ENCODE assay signal across 1 cellular context in the genomic region with DNA sequence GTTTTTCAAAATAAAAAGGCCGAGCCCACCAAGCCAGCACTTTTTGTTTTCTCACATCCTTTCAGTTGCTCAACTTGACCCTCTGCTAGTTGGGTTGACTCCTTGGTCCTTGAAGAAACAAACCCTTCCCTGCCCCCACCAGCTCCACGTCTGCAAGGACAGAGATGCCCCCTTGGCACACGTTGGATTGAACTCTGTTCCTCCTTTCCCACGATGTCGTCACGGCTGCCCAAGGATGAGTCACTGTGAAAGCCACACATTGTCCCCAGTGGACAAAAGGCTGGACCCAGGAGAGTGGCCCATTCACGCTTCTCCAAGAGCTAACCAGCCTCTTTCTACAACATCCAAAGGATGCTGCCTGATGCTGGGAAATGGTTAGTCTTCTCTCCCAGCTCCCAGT.
TF ChIP-seq lines count a peak whose summit lies in the region.

No MANE protein-coding gene starts in this region.

TF ChIP-seq in HepG2, 621 proteins besides CTCF, POLR2A, EP300 and RAD21 (continued from another document and continues in another):
- TF ChIP-seq, protein P1, sequence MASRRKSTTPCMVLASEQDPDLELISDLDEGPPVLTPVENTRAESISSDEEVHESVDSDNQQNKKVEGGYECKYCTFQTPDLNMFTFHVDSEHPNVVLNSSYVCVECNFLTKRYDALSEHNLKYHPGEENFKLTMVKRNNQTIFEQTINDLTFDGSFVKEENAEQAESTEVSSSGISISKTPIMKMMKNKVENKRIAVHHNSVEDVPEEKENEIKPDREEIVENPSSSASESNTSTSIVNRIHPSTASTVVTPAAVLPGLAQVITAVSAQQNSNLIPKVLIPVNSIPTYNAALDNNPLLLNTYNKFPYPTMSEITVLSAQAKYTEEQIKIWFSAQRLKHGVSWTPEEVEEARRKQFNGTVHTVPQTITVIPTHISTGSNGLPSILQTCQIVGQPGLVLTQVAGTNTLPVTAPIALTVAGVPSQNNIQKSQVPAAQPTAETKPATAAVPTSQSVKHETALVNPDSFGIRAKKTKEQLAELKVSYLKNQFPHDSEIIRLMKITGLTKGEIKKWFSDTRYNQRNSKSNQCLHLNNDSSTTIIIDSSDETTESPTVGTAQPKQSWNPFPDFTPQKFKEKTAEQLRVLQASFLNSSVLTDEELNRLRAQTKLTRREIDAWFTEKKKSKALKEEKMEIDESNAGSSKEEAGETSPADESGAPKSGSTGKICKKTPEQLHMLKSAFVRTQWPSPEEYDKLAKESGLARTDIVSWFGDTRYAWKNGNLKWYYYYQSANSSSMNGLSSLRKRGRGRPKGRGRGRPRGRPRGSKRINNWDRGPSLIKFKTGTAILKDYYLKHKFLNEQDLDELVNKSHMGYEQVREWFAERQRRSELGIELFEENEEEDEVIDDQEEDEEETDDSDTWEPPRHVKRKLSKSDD (CRISPR knock-in tag; IDR thresholded peaks at IDR 0.05; ENCODE audit: low read depth) = no peak
- TF ChIP-seq ARID2 (CRISPR knock-in tag; IDR thresholded peaks at IDR 0.05; ENCODE audit: borderline replicate concordance) = no peak
- TF ChIP-seq JUN (CRISPR knock-in tag; IDR thresholded peaks at IDR 0.05) = no peak
- TF ChIP-seq SMAD3 (CRISPR knock-in tag; IDR thresholded peaks at IDR 0.05) = no peak
- TF ChIP-seq, protein P2, sequence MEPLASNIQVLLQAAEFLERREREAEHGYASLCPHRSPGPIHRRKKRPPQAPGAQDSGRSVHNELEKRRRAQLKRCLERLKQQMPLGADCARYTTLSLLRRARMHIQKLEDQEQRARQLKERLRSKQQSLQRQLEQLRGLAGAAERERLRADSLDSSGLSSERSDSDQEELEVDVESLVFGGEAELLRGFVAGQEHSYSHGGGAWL (CRISPR knock-in tag; IDR thresholded peaks at IDR 0.05) = no peak
- TF ChIP-seq SOX5 (CRISPR knock-in tag; IDR thresholded peaks at IDR 0.05; ENCODE audit: borderline replicate concordance) = no peak
- TF ChIP-seq HNRNPK (IDR thresholded peaks at IDR 0.05; ENCODE audit: low read depth, low read length, poor library complexity, severe bottlenecking) = no peak
- TF ChIP-seq, protein P3, sequence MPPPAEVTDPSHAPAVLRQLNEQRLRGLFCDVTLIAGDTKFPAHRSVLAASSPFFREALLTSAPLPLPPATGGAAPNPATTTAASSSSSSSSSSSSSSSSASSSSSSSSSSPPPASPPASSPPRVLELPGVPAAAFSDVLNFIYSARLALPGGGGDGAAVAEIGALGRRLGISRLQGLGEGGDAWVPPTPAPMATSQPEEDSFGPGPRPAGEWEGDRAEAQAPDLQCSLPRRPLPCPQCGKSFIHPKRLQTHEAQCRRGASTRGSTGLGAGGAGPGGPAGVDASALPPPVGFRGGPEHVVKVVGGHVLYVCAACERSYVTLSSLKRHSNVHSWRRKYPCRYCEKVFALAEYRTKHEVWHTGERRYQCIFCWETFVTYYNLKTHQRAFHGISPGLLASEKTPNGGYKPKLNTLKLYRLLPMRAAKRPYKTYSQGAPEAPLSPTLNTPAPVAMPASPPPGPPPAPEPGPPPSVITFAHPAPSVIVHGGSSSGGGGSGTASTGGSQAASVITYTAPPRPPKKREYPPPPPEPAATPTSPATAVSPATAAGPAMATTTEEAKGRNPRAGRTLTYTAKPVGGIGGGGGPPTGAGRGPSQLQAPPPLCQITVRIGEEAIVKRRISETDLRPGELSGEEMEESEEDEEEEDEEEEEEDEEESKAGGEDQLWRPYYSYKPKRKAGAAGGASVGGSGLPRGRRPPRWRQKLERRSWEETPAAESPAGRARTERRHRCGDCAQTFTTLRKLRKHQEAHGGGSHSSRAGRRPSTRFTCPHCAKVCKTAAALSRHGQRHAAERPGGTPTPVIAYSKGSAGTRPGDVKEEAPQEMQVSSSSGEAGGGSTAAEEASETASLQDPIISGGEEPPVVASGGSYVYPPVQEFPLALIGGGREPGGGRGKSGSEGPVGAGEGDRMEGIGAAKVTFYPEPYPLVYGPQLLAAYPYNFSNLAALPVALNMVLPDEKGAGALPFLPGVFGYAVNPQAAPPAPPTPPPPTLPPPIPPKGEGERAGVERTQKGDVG (CRISPR knock-in tag; IDR thresholded peaks at IDR 0.05; ENCODE audit: borderline replicate concordance) = no peak
- TF ChIP-seq EZH2 (conservative IDR thresholded peaks at IDR 0.05; ENCODE audit: low read depth, low read length) = no peak
- no peak for TF ChIP-seq PAX8 (CRISPR knock-in tag; IDR thresholded peaks at IDR 0.05; ENCODE audit: borderline replicate concordance)
- no peak for TF ChIP-seq NFE2L2 (IDR thresholded peaks at IDR 0.05; ENCODE audit: low read length)
- no peak for TF ChIP-seq SNAPC2 (CRISPR knock-in tag; IDR thresholded peaks at IDR 0.05)
- TF ChIP-seq, protein P4, sequence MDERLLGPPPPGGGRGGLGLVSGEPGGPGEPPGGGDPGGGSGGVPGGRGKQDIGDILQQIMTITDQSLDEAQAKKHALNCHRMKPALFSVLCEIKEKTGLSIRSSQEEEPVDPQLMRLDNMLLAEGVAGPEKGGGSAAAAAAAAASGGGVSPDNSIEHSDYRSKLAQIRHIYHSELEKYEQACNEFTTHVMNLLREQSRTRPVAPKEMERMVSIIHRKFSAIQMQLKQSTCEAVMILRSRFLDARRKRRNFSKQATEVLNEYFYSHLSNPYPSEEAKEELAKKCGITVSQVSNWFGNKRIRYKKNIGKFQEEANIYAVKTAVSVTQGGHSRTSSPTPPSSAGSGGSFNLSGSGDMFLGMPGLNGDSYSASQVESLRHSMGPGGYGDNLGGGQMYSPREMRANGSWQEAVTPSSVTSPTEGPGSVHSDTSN (CRISPR knock-in tag; IDR thresholded peaks at IDR 0.05) = no peak
- no peak for TF ChIP-seq ZBTB7A (CRISPR knock-in tag; IDR thresholded peaks at IDR 0.05)
- TF ChIP-seq, protein P5, sequence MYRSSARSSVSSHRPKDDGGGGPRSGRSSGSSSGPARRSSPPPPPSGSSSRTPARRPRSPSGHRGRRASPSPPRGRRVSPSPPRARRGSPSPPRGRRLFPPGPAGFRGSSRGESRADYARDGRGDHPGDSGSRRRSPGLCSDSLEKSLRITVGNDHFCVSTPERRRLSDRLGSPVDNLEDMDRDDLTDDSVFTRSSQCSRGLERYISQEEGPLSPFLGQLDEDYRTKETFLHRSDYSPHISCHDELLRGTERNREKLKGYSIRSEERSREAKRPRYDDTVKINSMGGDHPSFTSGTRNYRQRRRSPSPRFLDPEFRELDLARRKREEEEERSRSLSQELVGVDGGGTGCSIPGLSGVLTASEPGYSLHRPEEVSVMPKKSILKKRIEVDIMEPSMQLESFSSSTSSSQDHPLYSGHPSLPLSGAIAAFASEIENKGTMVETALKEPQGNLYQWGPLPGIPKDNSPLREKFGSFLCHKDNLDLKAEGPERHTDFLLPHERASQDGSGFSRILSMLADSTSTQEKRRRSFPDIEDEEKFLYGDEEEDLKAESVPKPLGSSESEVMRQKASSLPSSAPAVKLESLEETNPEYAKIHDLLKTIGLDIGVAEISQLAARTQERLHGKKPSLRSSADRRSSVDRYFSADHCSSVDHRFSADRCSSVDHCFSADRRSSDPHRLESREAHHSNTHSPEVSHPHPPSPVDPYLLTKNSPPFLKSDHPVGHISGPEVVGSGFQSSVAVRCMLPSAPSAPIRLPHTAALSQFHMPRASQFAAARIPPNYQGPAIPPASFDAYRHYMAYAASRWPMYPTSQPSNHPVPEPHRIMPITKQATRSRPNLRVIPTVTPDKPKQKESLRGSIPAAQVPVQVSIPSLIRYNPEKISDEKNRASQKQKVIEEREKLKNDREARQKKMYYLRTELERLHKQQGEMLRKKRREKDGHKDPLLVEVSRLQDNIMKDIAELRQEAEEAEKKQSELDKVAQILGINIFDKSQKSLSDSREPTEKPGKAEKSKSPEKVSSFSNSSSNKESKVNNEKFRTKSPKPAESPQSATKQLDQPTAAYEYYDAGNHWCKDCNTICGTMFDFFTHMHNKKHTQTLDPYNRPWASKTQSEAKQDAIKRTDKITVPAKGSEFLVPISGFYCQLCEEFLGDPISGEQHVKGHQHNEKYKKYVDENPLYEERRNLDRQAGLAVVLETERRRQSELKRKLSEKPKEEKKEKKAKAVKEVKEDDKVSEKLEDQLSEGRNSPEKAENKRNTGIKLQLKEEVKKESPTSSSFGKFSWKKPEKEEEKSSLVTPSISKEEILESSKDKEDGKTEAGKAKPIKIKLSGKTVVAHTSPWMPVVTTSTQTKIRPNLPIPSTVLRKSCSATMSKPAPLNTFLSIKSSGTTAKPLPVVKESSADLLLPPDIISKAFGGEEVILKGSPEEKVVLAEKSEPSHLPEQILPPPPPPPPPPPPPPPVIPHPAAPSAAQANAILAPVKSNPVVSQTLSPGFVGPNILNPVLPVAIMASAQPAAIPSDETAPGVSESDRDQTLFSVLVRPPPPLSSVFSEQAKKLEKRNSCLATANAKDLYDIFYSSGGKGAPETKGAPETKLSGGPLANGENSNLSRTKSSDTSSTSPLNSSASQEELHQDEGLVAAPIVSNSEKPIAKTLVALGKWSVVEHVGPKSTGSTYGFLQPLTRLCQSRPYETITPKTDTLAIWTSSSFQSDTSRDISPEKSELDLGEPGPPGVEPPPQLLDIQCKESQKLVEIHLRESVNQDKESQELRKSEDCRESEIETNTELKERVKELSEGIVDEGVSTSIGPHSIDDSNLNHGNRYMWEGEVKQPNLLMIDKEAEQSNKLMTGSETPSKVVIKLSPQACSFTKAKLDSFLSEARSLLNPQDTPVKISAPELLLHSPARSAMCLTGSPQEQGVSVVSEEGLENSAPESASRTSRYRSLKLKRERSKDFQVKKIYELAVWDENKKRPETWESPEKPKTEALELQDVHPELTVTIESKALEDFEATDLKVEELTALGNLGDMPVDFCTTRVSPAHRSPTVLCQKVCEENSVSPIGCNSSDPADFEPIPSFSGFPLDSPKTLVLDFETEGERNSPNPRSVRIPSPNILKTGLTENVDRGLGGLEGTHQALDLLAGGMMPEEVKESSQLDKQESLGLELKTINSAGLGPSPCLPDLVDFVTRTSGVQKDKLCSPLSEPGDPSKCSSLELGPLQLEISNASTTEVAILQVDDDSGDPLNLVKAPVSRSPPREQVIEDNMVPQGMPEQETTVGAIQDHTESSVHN (CRISPR knock-in tag; IDR thresholded peaks at IDR 0.05) = no peak
- TF ChIP-seq FOSL2 (CRISPR knock-in tag; IDR thresholded peaks at IDR 0.05) = peak; percentile 89
- TF ChIP-seq, protein P6, sequence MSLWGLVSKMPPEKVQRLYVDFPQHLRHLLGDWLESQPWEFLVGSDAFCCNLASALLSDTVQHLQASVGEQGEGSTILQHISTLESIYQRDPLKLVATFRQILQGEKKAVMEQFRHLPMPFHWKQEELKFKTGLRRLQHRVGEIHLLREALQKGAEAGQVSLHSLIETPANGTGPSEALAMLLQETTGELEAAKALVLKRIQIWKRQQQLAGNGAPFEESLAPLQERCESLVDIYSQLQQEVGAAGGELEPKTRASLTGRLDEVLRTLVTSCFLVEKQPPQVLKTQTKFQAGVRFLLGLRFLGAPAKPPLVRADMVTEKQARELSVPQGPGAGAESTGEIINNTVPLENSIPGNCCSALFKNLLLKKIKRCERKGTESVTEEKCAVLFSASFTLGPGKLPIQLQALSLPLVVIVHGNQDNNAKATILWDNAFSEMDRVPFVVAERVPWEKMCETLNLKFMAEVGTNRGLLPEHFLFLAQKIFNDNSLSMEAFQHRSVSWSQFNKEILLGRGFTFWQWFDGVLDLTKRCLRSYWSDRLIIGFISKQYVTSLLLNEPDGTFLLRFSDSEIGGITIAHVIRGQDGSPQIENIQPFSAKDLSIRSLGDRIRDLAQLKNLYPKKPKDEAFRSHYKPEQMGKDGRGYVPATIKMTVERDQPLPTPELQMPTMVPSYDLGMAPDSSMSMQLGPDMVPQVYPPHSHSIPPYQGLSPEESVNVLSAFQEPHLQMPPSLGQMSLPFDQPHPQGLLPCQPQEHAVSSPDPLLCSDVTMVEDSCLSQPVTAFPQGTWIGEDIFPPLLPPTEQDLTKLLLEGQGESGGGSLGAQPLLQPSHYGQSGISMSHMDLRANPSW (CRISPR knock-in tag; IDR thresholded peaks at IDR 0.05; ENCODE audit: borderline replicate concordance) = no peak
- TF ChIP-seq FOSL1 (CRISPR knock-in tag; IDR thresholded peaks at IDR 0.05; ENCODE audit: borderline replicate concordance) = 0 out of 2 replicates have a peak, but pooled peaks have one; percentile 12
- no peak for TF ChIP-seq NONO (IDR thresholded peaks at IDR 0.05)
- TF ChIP-seq NONO (CRISPR knock-in tag; conservative IDR thresholded peaks at IDR 0.05) = no peak
- TF ChIP-seq ELF3 (CRISPR knock-in tag; IDR thresholded peaks at IDR 0.05) = no peak
- TF ChIP-seq TGIF2 (CRISPR knock-in tag; IDR thresholded peaks at IDR 0.05) = no peak
- no peak for TF ChIP-seq RBM39 (IDR thresholded peaks at IDR 0.05; ENCODE audit: low read depth, low read length, poor library complexity, severe bottlenecking)
- TF ChIP-seq HNF4A (CRISPR knock-in tag; IDR thresholded peaks at IDR 0.05) = 0 out of 2 replicates have a peak, but pooled peaks have one; percentile 4
- TF ChIP-seq, protein P7, sequence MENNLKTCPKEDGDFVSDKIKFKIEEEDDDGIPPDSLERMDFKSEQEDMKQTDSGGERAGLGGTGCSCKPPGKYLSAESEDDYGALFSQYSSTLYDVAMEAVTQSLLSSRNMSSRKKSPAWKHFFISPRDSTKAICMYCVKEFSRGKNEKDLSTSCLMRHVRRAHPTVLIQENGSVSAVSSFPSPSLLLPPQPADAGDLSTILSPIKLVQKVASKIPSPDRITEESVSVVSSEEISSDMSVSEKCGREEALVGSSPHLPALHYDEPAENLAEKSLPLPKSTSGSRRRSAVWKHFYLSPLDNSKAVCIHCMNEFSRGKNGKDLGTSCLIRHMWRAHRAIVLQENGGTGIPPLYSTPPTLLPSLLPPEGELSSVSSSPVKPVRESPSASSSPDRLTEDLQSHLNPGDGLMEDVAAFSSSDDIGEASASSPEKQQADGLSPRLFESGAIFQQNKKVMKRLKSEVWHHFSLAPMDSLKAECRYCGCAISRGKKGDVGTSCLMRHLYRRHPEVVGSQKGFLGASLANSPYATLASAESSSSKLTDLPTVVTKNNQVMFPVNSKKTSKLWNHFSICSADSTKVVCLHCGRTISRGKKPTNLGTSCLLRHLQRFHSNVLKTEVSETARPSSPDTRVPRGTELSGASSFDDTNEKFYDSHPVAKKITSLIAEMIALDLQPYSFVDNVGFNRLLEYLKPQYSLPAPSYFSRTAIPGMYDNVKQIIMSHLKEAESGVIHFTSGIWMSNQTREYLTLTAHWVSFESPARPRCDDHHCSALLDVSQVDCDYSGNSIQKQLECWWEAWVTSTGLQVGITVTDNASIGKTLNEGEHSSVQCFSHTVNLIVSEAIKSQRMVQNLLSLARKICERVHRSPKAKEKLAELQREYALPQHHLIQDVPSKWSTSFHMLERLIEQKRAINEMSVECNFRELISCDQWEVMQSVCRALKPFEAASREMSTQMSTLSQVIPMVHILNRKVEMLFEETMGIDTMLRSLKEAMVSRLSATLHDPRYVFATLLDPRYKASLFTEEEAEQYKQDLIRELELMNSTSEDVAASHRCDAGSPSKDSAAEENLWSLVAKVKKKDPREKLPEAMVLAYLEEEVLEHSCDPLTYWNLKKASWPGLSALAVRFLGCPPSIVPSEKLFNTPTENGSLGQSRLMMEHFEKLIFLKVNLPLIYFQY (CRISPR knock-in tag; IDR thresholded peaks at IDR 0.05; ENCODE audit: borderline replicate concordance) = no peak
